In the genomic region with DNA sequence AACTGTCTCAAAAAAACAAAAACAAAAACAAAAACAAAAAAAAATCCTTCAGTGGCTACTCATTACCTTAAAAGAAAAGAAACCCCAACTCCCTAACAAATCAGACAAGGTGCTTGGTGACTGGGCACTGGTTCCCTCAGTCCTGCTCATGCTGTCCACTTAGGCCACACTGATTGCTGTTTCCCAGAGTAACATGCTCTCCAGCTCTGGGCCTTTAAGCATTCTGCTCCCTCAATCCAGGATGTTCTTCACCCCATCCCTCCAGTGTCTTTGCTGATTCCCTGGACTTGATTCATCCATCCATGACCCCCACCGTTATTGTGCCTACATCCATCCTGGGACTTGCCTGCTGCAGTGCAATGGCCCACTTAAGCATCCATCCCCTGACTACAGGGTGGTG, we compare ENCODE assay signal across 22 cellular contexts. TPM values are rescaled to one million over a fixed set of nuclear protein-coding genes. Genes with fewer than 3 reads are reported as not detected.
DNase-seq lines count a peak whose midpoint lies in the region; ATAC-seq, FAIRE-seq and TF ChIP-seq lines count a peak whose summit lies in the region.
"Had no signal": no experiment of that assay in that cellular context is flagged by ENCODE, and none has a peak within 500 bp of the region (broad histone marks: within the 10 kb centered on the region; RNA-seq: fewer than 3 reads in every experiment).

No MANE protein-coding gene starts in this region.

- H3K4me2 ChIP-seq in HepG2 (ENCODE audit: low read depth, low read length) (no peak overlapping the region), H1 (ENCODE audit: insufficient read depth in 1 of 2, low read depth in 2 of 2, low read length in 2 of 2) (no peak overlapping the region)

- peak; percentile 44 for ATAC-seq in HepG2
- ATAC-seq in right lobe of liver = no peak
- ATAC-seq in HG02885 (IDR thresholded peaks at IDR 0.05; ENCODE audit: poor library complexity, unreplicated experiment) = no peak
- ATAC-seq: HCT116 had no signal

- H2BK120ac ChIP-seq in H1 (replicated peaks; ENCODE audit: low read depth, low read length) = no peak overlapping the region

- H3K36me3 Mint-ChIP-seq in osteocyte (ENCODE audit: unreplicated experiment) = no peaks in the 10 kb centered on the region
- H3K36me3 Mint-ChIP-seq: CD4-positive, CD25-positive, alpha-beta regulatory T cell; CD8-positive, alpha-beta memory T cell had no signal

- peak overlapping the region; percentile 20; the same call in 1 of the 2 replicates for H2BK15ac ChIP-seq in H1 (ENCODE audit: low read length)

- H3K27ac Mint-ChIP-seq in osteocyte (ENCODE audit: unreplicated experiment) = no peak overlapping the region
- H3K27ac Mint-ChIP-seq: HFFc6 had no signal

- H2BK5ac ChIP-seq in H1 (ENCODE audit: low read depth, low read length) = no peak overlapping the region

- H3K9me3 ChIP-seq in HepG2 (ENCODE audit: low read length) = no peaks in the 10 kb centered on the region
- H3K9me3 ChIP-seq in right lobe of liver = no peaks in the 10 kb centered on the region
- H3K9me3 ChIP-seq in H1 (ENCODE audit: insufficient read depth in 2 of 2, low read depth in 1 of 2, low read length in 1 of 2) = no peaks in the 10 kb centered on the region
- H3K9me3 ChIP-seq: BE2C had no signal

- H3K79me2 ChIP-seq in HepG2 (ENCODE audit: insufficient read depth, low read length) = no peaks in the 10 kb centered on the region
- H3K79me2 ChIP-seq in H1 (ENCODE audit: control insufficient read depth in 1 of 2, insufficient read depth in 2 of 2, low read length in 2 of 2) = no peaks in the 10 kb centered on the region

- no peak overlapping the region for H3K14ac ChIP-seq in H1 (ENCODE audit: insufficient read length)

- H4K20me1 ChIP-seq in HepG2 (ENCODE audit: insufficient read depth, low read length) (no peaks in the 10 kb centered on the region), H1 (replicated peaks in 1 of 2; ENCODE audit: control insufficient read depth in 1 of 2, insufficient read depth in 2 of 2, low read length in 2 of 2) (no peaks in the 10 kb centered on the region)

- intact Hi-C loops in HepG2 (cut with micrococcal nuclease; ENCODE audit: unreplicated experiment) = no loop called here
- intact Hi-C loops in right lobe of liver (cut with DNase I) = no loop called here

- no peak for TF ChIP-seq EP300 in HepG2 (IDR thresholded peaks at IDR 0.05; ENCODE audit: low read depth in 2 of 2, low read length in 2 of 2)
- no peak for TF ChIP-seq EP300 in HepG2 (CRISPR knock-in tag; IDR thresholded peaks at IDR 0.05; ENCODE audit: borderline replicate concordance)
- TF ChIP-seq EP300 in H1 (IDR thresholded peaks at IDR 0.05; ENCODE audit: borderline replicate concordance in 1 of 2, low read depth in 2 of 2, low read length in 2 of 2) = no peak

- no peak overlapping the region for H2AFZ ChIP-seq in HepG2 (ENCODE audit: low read length)
- H2AFZ ChIP-seq in H1 (ENCODE audit: low read length) = peak overlapping the region; percentile 73
- H2AFZ ChIP-seq: GM23248 had no signal

- no peaks in the 10 kb centered on the region for H3K9me3 Mint-ChIP-seq in osteocyte (ENCODE audit: unreplicated experiment)
- H3K9me3 Mint-ChIP-seq: CD4-positive, CD25-positive, alpha-beta regulatory T cell; CD8-positive, alpha-beta memory T cell; HFFc6 had no signal

- H3K27me3 ChIP-seq in HepG2 (ENCODE audit: control insufficient read depth in 1 of 2, insufficient read depth in 2 of 2, low read length in 2 of 2) (no peaks in the 10 kb centered on the region), right lobe of liver (no peaks in the 10 kb centered on the region), H1 (replicated peaks in 1 of 4; ENCODE audit: control insufficient read depth in 3 of 4, extremely low read depth in 1 of 4, insufficient read depth in 3 of 4, low read length in 3 of 4) (no peaks in the 10 kb centered on the region)
- H3K27me3 ChIP-seq: BE2C had no signal

- no peaks in the 10 kb centered on the region for H3K79me1 ChIP-seq in H1 (ENCODE audit: low read depth, low read length)

- no peak overlapping the region for H3K27ac ChIP-seq in HepG2 (ENCODE audit: extremely low read length, insufficient read depth, low read length)
- no peak overlapping the region for H3K27ac ChIP-seq in right lobe of liver
- H3K27ac ChIP-seq in H1 (ENCODE audit: low read depth, low read length) = no peak overlapping the region
- H3K27ac ChIP-seq: GM23248 had no signal

- POLR2A ChIA-PET in HepG2 (lab: Yijun Ruan, JAX) = interaction anchor here (2.7 kb wide), 1 partner anchor 16 kb away, joined by 7 read pairs; a partner anchor contains a TSS
- POLR2A ChIA-PET in H1 (lab: Charles Lee; ENCODE audit: partially characterized antibody) = interaction anchor here (0.7 to 1.2 kb wide), 2 partner anchors 16 to 18 kb away, joined by 3 to 5 read pairs; a partner anchor contains a TSS

- H3K18ac ChIP-seq in H1 (ENCODE audit: extremely low read depth, low read length) = no peak overlapping the region

- H2BK12ac ChIP-seq in H1 (ENCODE audit: low read depth, low read length) = no peak overlapping the region

- H3K9ac ChIP-seq in HepG2 (ENCODE audit: insufficient read depth, low read depth, low read length) = no peak overlapping the region
- no peak overlapping the region for H3K9ac ChIP-seq in H1 (replicated peaks in 1 of 4; ENCODE audit: extremely low read depth in 1 of 4, low read depth in 3 of 4, low read length in 3 of 4)
- H3K9ac ChIP-seq: GM23248 had no signal

- no peak overlapping the region for H2AK5ac ChIP-seq in H1 (ENCODE audit: low read depth, low read length)

- no peak overlapping the region for H3K4ac ChIP-seq in H1 (replicated peaks; ENCODE audit: insufficient read length, low read depth, low read length)

- in situ Hi-C loops in HepG2 (cut with HindIII; ENCODE audit: extremely low pct_ligation_motif_present, low pct_unique_long_range_greater_than_20kb) = no loop called here

- peaks cover 4% of the 10 kb centered on the region for H3K27me3 Mint-ChIP-seq in osteocyte (ENCODE audit: unreplicated experiment)

- H3K36me3 ChIP-seq in HepG2 (replicated peaks in 1 of 2; ENCODE audit: control insufficient read depth in 1 of 2, insufficient read depth in 2 of 2, low read length in 2 of 2) = no peaks in the 10 kb centered on the region
- H3K36me3 ChIP-seq in right lobe of liver = no peaks in the 10 kb centered on the region
- H3K36me3 ChIP-seq in H1 (ENCODE audit: control insufficient read depth in 2 of 4, insufficient read depth in 4 of 4, low read length in 3 of 4) = no peaks in the 10 kb centered on the region
- H3K36me3 ChIP-seq: BE2C had no signal

- no peak overlapping the region for H4K91ac ChIP-seq in H1 (replicated peaks; ENCODE audit: insufficient read length, low read length)

- TF ChIP-seq CTCF in HepG2 (CRISPR knock-in tag; IDR thresholded peaks at IDR 0.05) (no peak), right lobe of liver (IDR thresholded peaks at IDR 0.05) (no peak), H1 (IDR thresholded peaks at IDR 0.05; ENCODE audit: control extremely low read depth in 1 of 3, insufficient read depth in 1 of 3, low read depth in 1 of 3, low read length in 3 of 3) (no peak), osteocyte (IDR thresholded peaks at IDR 0.05) (no peak)

- BruUV-seq in HepG2 (replicated peaks; lab: Mats Ljungman, UMichigan) = no TSS peak

- no peak overlapping the region for H2BK20ac ChIP-seq in H1 (ENCODE audit: low read length)

- CTCF ChIA-PET in HepG2 (lab: Yijun Ruan, JAX; ENCODE audit: low intra/inter-chr PET ratio, low total read pairs) = no interaction called here
- CTCF ChIA-PET in H1 (lab: Charles Lee; ENCODE audit: partially characterized antibody) = no interaction called here

- H3K23me2 ChIP-seq in H1 (ENCODE audit: low read depth, low read length) = no peaks in the 10 kb centered on the region

- H3K4me1 ChIP-seq in HepG2 (ENCODE audit: insufficient read depth, low read length) = no peaks in the 10 kb centered on the region
- H3K4me1 ChIP-seq in right lobe of liver = no peaks in the 10 kb centered on the region
- H3K4me1 ChIP-seq in H1 (replicated peaks in 1 of 4; ENCODE audit: control insufficient read depth in 3 of 4, insufficient read depth in 4 of 4, low read length in 3 of 4) = peaks cover 0 to 9% (median 6%) of the 10 kb centered on the region in 4 experiments; a peak in 3 of 7 replicates
- H3K4me1 ChIP-seq: BE2C had no signal

- no peak overlapping the region for H4K5ac ChIP-seq in H1 (ENCODE audit: insufficient read length, low read depth, low read length)

- H3K23ac ChIP-seq in H1 (ENCODE audit: insufficient read length) = no peak overlapping the region

- H3K4me3 ChIP-seq in HepG2 (replicated peaks in 1 of 3; ENCODE audit: insufficient read depth in 1 of 3, low read depth in 2 of 3, low read length in 3 of 3) (no peak overlapping the region), right lobe of liver (no peak overlapping the region), H1 (ENCODE audit: extremely low read depth in 1 of 4, insufficient read depth in 2 of 4, low read depth in 3 of 4, low read length in 4 of 4) (no peak overlapping the region)
- H3K4me3 ChIP-seq: GM12878, GM23248 had no signal

- no peak overlapping the region for H3K4me3 Mint-ChIP-seq in osteocyte (ENCODE audit: unreplicated experiment)
- H3K4me3 Mint-ChIP-seq: CD4-positive, CD25-positive, alpha-beta regulatory T cell; CD8-positive, alpha-beta memory T cell; HFFc6 had no signal

- no peak for DNase-seq in HepG2 (ENCODE audit: low spot score)
- no peak for DNase-seq in right lobe of liver
- no peak for DNase-seq in H1 (ENCODE audit: low read depth in 1 of 2, low spot score in 2 of 2)
- DNase-seq in osteocyte (ENCODE audit: extremely low spot score, unreplicated experiment) = peak; percentile 27
- DNase-seq in nucleus accumbens (lab: John Stamatoyannopoulos, UW) = no peak
- DNase-seq in NCI-H82 treated with DMSO at 0.1 percent for 48 hours (lab: John Stamatoyannopoulos, UW; ENCODE audit: unreplicated experiment) = no peak
- DNase-seq: ACHN; BE2C; C1 segment of cervical spinal cord; CD4-positive, CD25-positive, alpha-beta regulatory T cell; CD8-positive, alpha-beta memory T cell; COR-L47; DMS 273 treated with DMSO at 0.1 percent for 48 hours; DMS53; DND-41; EL; GM23248; H7; HFFc6 had no signal

- H3K4me1 Mint-ChIP-seq in osteocyte (ENCODE audit: unreplicated experiment) = peaks cover 6% of the 10 kb centered on the region
- H3K4me1 Mint-ChIP-seq: CD4-positive, CD25-positive, alpha-beta regulatory T cell; CD8-positive, alpha-beta memory T cell had no signal

- TF ChIP-seq RAD21 in HepG2 (CRISPR knock-in tag; IDR thresholded peaks at IDR 0.05) = no peak
- no peak for TF ChIP-seq RAD21 in H1 (IDR thresholded peaks at IDR 0.05 in 1 of 2, conservative IDR thresholded peaks at IDR 0.05 in 1 of 2; ENCODE audit: low read depth in 2 of 2, low read length in 2 of 2)

- H4K8ac ChIP-seq in H1 (ENCODE audit: extremely low read depth, insufficient read depth, low read length) = no peak overlapping the region

- TF ChIP-seq POLR2A in HepG2 (IDR thresholded peaks at IDR 0.05; ENCODE audit: insufficient read depth in 1 of 2, low read depth in 2 of 2, low read length in 2 of 2) (no peak), right lobe of liver (IDR thresholded peaks at IDR 0.05) (no peak), H1 (IDR thresholded peaks at IDR 0.05; ENCODE audit: control extremely low read depth in 1 of 2, low read depth in 2 of 2, low read length in 2 of 2) (no peak)

- no peak for FAIRE-seq in HepG2 (lab: Jason Lieb, UNC)
- no peak for FAIRE-seq in H1 (lab: Jason Lieb, UNC)
- FAIRE-seq: GM12878 had no signal

- H3K56ac ChIP-seq in H1 (replicated peaks; ENCODE audit: insufficient read length, low read depth, low read length) = no peak overlapping the region

- WGBS in HepG2 (ENCODE audit: low lambda C conversion rate) = 20% methylated on average over 1 of the region's 1 CpG
- 70% methylated on average over 1 of the region's 1 CpG for WGBS in right lobe of liver (ENCODE audit: insufficient coverage, low coverage, low lambda C conversion rate, missing lambda C conversion rate)
- WGBS in H1 (ENCODE audit: extremely low coverage in 1 of 2, insufficient coverage in 1 of 2, insufficient read length in 1 of 2, insufficient replicate concordance in 2 of 2, low coverage in 1 of 2, low lambda C conversion rate in 2 of 2, missing lambda C conversion rate in 1 of 2), 2 experiments = 94% methylated on average over 1 of the region's 1 CpG; no CpG with 5 or more reads in 1 of the 2 experiments

RNA-seq across cellular contexts. Expression of a gene that starts 16.4 kb away (rescaled TPM):
- total RNA-seq in HepG2 (2016; rRNA removed; fragmentation: Illumina TruSeq; extraction: Trizol) (212 and 301 TPM in 2 replicates), right lobe of liver (10 to 100 TPM; 38.6 to 63.2 (median 51.2) TPM), osteocyte (122 and 129 TPM in 2 replicates)
- total RNA-seq in HepG2 (2016; cell fraction: cytosol; rRNA removed; fragmentation: Illumina TruSeq; extraction: Trizol; ENCODE audit: low read depth) = 126 and 139 TPM in 2 replicates
- total RNA-seq in HepG2 (2016; cell fraction: insoluble cytoplasmic fraction; rRNA removed; fragmentation: Illumina TruSeq; extraction: Trizol) = 218 and 301 TPM in 2 replicates
- total RNA-seq in HepG2 (2016; cell fraction: membrane; rRNA removed; fragmentation: Illumina TruSeq; extraction: Trizol) = 90.9 and 111 TPM in 2 replicates
- total RNA-seq in HepG2 (2016; cell fraction: nucleus; rRNA removed; fragmentation: Illumina TruSeq; extraction: Trizol) = 246 and 260 TPM in 2 replicates
- polyA plus RNA-seq in HepG2 (2011; rRNA removed) (43.7 and 67.4 TPM in 2 replicates), H1 (2011; rRNA removed) (65.7 and 110 TPM in 2 replicates)
- 17.5 and 27.0 TPM in 2 replicates for polyA plus RNA-seq in HepG2 (2011; cell fraction: cytosol; rRNA removed)
- 81.7 and 90.4 TPM in 2 replicates for polyA plus RNA-seq in HepG2 (2011; cell fraction: nucleus; rRNA removed)
- polyA plus RNA-seq in HepG2 (2012) = 75.3 and 92.2 TPM in 2 replicates
- polyA plus RNA-seq in HepG2 (2016; cell fraction: cytosol; fragmentation: Illumina TruSeq; extraction: Trizol; ENCODE audit: low read depth) = 5.3 and 6.2 TPM in 2 replicates
- polyA plus RNA-seq in HepG2 (2016; cell fraction: insoluble cytoplasmic fraction; fragmentation: Illumina TruSeq; extraction: Trizol; ENCODE audit: low read depth) = 187 and 199 TPM in 2 replicates
- 23.1 and 26.6 TPM in 2 replicates for polyA plus RNA-seq in HepG2 (2016; cell fraction: membrane; fragmentation: Illumina TruSeq; extraction: Trizol; ENCODE audit: low read depth)
- 273 and 284 TPM in 2 replicates for polyA plus RNA-seq in HepG2 (2016; cell fraction: nucleus; fragmentation: Illumina TruSeq; extraction: Trizol; ENCODE audit: insufficient read depth, low read depth)
- 42.1 and 110 TPM in 2 replicates for polyA minus RNA-seq in HepG2 (2011; rRNA and poly(A)+ RNA removed; ENCODE audit: low replicate concordance)
- polyA minus RNA-seq in HepG2 (2011; cell fraction: cytosol; rRNA and poly(A)+ RNA removed) = 55.4 and 63.7 TPM in 2 replicates
- polyA minus RNA-seq in HepG2 (2011; cell fraction: nucleus; rRNA and poly(A)+ RNA removed) = 201 and 221 TPM in 2 replicates
- 290 and 296 TPM in 2 replicates for total RNA-seq in H1 (2021; fragmentation: NEBNext Ultra II Directional; extraction: Animal tissue kit (Norgen Biotek cat#: 25700))
- polyA plus RNA-seq in H1 (2011; cell fraction: cytosol; rRNA removed) = 129 TPM
- 58.0 TPM for polyA plus RNA-seq in H1 (2011; cell fraction: nucleus; rRNA removed)
- 104 to 197 TPM (median 129 TPM) in 4 replicates for polyA plus RNA-seq in H1 (2012, experiment 1 of 2)
- polyA plus RNA-seq in H1 (2012, experiment 2 of 2) = 21.1 TPM
- polyA plus RNA-seq in H1 (2013, experiment 1 of 2) = 157 TPM
- 153 TPM for polyA plus RNA-seq in H1 (2013, experiment 2 of 2)
- 210 and 289 TPM in 2 replicates for polyA minus RNA-seq in H1 (2011; rRNA and poly(A)+ RNA removed)
- 137 TPM for polyA minus RNA-seq in H1 (2011; cell fraction: cytosol; rRNA and poly(A)+ RNA removed)
- 256 TPM for polyA minus RNA-seq in H1 (2011; cell fraction: nucleus; rRNA and poly(A)+ RNA removed)
